ENCODE assay signal across 2 cellular contexts in the genomic region with DNA sequence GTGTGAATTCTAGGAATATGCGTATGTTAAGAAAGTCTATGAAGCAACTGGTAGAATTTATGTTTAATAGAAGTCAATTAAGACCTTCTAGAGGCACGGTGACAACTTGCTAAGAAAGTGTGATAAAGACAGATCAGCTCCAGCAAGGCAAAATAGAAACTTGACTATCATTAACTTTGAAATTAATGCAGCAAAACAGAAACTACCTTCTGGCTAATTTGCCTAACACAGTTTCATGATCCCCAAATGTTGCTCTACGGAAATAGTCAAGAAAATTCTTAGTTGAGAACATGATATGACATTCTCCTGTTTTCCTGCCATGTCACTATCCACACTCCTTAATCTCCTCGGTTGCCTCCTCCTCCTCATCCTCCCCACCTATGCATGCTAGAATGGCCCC.
TF ChIP-seq lines count a peak whose summit lies in the region.

No MANE protein-coding gene starts in this region.

TF ChIP-seq in HEK293, 187 proteins besides CTCF, POLR2A, EP300 and RAD21 (continued from another document):
- TF ChIP-seq, protein P1, sequence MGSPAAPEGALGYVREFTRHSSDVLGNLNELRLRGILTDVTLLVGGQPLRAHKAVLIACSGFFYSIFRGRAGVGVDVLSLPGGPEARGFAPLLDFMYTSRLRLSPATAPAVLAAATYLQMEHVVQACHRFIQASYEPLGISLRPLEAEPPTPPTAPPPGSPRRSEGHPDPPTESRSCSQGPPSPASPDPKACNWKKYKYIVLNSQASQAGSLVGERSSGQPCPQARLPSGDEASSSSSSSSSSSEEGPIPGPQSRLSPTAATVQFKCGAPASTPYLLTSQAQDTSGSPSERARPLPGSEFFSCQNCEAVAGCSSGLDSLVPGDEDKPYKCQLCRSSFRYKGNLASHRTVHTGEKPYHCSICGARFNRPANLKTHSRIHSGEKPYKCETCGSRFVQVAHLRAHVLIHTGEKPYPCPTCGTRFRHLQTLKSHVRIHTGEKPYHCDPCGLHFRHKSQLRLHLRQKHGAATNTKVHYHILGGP (tag by site-specific recombination; IDR thresholded peaks at IDR 0.05), result 0 out of 2 replicates have a peak, but pooled peaks have one; percentile 23
- TF ChIP-seq ZNF211 (tag by site-specific recombination; IDR thresholded peaks at IDR 0.05; ENCODE audit: low read depth) (no peak), ZNF626 (tag by site-specific recombination; IDR thresholded peaks at IDR 0.05) (no peak), ZNF423 (tag by site-specific recombination; IDR thresholded peaks at IDR 0.05) (no peak)
- TF ChIP-seq, protein P2, sequence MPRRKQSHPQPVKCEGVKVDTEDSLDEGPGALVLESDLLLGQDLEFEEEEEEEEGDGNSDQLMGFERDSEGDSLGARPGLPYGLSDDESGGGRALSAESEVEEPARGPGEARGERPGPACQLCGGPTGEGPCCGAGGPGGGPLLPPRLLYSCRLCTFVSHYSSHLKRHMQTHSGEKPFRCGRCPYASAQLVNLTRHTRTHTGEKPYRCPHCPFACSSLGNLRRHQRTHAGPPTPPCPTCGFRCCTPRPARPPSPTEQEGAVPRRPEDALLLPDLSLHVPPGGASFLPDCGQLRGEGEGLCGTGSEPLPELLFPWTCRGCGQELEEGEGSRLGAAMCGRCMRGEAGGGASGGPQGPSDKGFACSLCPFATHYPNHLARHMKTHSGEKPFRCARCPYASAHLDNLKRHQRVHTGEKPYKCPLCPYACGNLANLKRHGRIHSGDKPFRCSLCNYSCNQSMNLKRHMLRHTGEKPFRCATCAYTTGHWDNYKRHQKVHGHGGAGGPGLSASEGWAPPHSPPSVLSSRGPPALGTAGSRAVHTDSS (tag by site-specific recombination; IDR thresholded peaks at IDR 0.05), result peak; percentile 42; the same call in 1 of the 2 replicates

TF ChIP-seq in SK-N-SH treated with all-trans-retinoic acid at 6 μM for 48 hours, 23 proteins besides CTCF, POLR2A, EP300 and RAD21 (continued from another document):
- TF ChIP-seq, protein P3, sequence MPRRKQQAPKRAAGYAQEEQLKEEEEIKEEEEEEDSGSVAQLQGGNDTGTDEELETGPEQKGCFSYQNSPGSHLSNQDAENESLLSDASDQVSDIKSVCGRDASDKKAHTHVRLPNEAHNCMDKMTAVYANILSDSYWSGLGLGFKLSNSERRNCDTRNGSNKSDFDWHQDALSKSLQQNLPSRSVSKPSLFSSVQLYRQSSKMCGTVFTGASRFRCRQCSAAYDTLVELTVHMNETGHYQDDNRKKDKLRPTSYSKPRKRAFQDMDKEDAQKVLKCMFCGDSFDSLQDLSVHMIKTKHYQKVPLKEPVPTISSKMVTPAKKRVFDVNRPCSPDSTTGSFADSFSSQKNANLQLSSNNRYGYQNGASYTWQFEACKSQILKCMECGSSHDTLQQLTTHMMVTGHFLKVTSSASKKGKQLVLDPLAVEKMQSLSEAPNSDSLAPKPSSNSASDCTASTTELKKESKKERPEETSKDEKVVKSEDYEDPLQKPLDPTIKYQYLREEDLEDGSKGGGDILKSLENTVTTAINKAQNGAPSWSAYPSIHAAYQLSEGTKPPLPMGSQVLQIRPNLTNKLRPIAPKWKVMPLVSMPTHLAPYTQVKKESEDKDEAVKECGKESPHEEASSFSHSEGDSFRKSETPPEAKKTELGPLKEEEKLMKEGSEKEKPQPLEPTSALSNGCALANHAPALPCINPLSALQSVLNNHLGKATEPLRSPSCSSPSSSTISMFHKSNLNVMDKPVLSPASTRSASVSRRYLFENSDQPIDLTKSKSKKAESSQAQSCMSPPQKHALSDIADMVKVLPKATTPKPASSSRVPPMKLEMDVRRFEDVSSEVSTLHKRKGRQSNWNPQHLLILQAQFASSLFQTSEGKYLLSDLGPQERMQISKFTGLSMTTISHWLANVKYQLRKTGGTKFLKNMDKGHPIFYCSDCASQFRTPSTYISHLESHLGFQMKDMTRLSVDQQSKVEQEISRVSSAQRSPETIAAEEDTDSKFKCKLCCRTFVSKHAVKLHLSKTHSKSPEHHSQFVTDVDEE (CRISPR knock-in tag; IDR thresholded peaks at IDR 0.05), result no peak
- TF ChIP-seq ZNF70 (CRISPR knock-in tag; IDR thresholded peaks at IDR 0.05), result no peak
- TF ChIP-seq TOX (CRISPR knock-in tag; IDR thresholded peaks at IDR 0.05; ENCODE audit: borderline replicate concordance), result no peak
- TF ChIP-seq, protein P4, sequence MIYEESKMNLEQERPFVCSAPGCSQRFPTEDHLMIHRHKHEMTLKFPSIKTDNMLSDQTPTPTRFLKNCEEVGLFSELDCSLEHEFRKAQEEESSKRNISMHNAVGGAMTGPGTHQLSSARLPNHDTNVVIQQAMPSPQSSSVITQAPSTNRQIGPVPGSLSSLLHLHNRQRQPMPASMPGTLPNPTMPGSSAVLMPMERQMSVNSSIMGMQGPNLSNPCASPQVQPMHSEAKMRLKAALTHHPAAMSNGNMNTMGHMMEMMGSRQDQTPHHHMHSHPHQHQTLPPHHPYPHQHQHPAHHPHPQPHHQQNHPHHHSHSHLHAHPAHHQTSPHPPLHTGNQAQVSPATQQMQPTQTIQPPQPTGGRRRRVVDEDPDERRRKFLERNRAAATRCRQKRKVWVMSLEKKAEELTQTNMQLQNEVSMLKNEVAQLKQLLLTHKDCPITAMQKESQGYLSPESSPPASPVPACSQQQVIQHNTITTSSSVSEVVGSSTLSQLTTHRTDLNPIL (CRISPR knock-in tag; IDR thresholded peaks at IDR 0.05; ENCODE audit: low read depth), result no peak
- no peak for TF ChIP-seq RARB (CRISPR knock-in tag; IDR thresholded peaks at IDR 0.05)
- TF ChIP-seq ISL1 (CRISPR knock-in tag; IDR thresholded peaks at IDR 0.05), result no peak
